ENCODE assay signal across 2 cellular contexts in genomic region chrX:17553451-17553850, GRCh38.
A peak's percentile ranks its signal among the peaks of the same experiment; 100 is the strongest.
TF ChIP-seq lines count a peak whose summit lies in the region.

No MANE protein-coding gene starts in this region.

TF ChIP-seq in GM23338, 12 proteins besides CTCF, POLR2A, EP300 and RAD21 (continued from another document):
- TF ChIP-seq ZNF462 (CRISPR knock-in tag; IDR thresholded peaks at IDR 0.05) (no peak), ZNF114 (CRISPR knock-in tag; IDR thresholded peaks at IDR 0.05) (no peak), ZNF331 (CRISPR knock-in tag; IDR thresholded peaks at IDR 0.05; ENCODE audit: low read depth) (no peak), POLR2AphosphoS5 (IDR thresholded peaks at IDR 0.05; ENCODE audit: low read depth) (no peak), ETS1 (IDR thresholded peaks at IDR 0.05) (no peak), STAT1 (IDR thresholded peaks at IDR 0.05; ENCODE audit: unreplicated experiment) (no peak), EZH2 (IDR thresholded peaks at IDR 0.05; ENCODE audit: low read depth, unreplicated experiment) (no peak), JUNB (IDR thresholded peaks at IDR 0.05; ENCODE audit: unreplicated experiment) (no peak), CREB1 (CRISPR knock-in tag; IDR thresholded peaks at IDR 0.05; ENCODE audit: low read depth) (no peak), EZH2phosphoT487 (IDR thresholded peaks at IDR 0.05; ENCODE audit: unreplicated experiment) (no peak)

TF ChIP-seq in SK-N-SH, 30 proteins besides CTCF, POLR2A, EP300 and RAD21 (continued from another document):
- TF ChIP-seq IRF3 (IDR thresholded peaks at IDR 0.05; ENCODE audit: low read depth, low read length) (no peak), RXRA (IDR thresholded peaks at IDR 0.05; ENCODE audit: borderline replicate concordance, low read depth) (peak; percentile 66; the same call in 1 of the 2 replicates), MXI1 (IDR thresholded peaks at IDR 0.05; ENCODE audit: low read depth, low read length) (no peak), FOXM1 (IDR thresholded peaks at IDR 0.05; ENCODE audit: low read depth) (no peak), ZBTB33 (IDR thresholded peaks at IDR 0.05; ENCODE audit: borderline replicate concordance, low read depth) (no peak), MAX (IDR thresholded peaks at IDR 0.05; ENCODE audit: low read depth) (no peak), FOXJ3 (CRISPR knock-in tag; IDR thresholded peaks at IDR 0.05) (no peak), USF2 (IDR thresholded peaks at IDR 0.05; ENCODE audit: borderline replicate concordance, low read depth, low read length) (no peak), RCOR1 (IDR thresholded peaks at IDR 0.05; ENCODE audit: low read length) (no peak), TCF12 (IDR thresholded peaks at IDR 0.05) (peak; percentile 78), NRF1 (IDR thresholded peaks at IDR 0.05; ENCODE audit: low read depth, low read length) (no peak), USF1 (IDR thresholded peaks at IDR 0.05; ENCODE audit: borderline replicate concordance, low read depth) (no peak), TAF1 (IDR thresholded peaks at IDR 0.05; ENCODE audit: borderline replicate concordance, low read depth, low read length) (no peak), POLR2AphosphoS5 (IDR thresholded peaks at IDR 0.05; ENCODE audit: low read depth, low read length) (peak; percentile 35; the same call in 1 of the 2 replicates), GATA2 (CRISPR knock-in tag; IDR thresholded peaks at IDR 0.05) (no peak), JUND (IDR thresholded peaks at IDR 0.05) (peak; percentile 86), RFX5 (IDR thresholded peaks at IDR 0.05; ENCODE audit: low read length) (no peak), YY1 (IDR thresholded peaks at IDR 0.05; ENCODE audit: low read depth) (no peak), NFIC (IDR thresholded peaks at IDR 0.05; ENCODE audit: borderline replicate concordance) (peak; percentile 97), CHD2 (IDR thresholded peaks at IDR 0.05; ENCODE audit: low read length, partially characterized antibody) (no peak)
